13 cellular contexts compared by ENCODE assay signal in genomic region chr21:15520811-15521643, GRCh38.
A peak's percentile ranks its signal among the peaks of the same experiment; 100 is the strongest.
DNase-seq lines count a peak whose midpoint lies in the region; ATAC-seq and TF ChIP-seq lines count a peak whose summit lies in the region.
"Had no signal": no experiment of that assay in that cellular context is flagged by ENCODE, and none has a peak within 500 bp of the region (broad histone marks: within the 10 kb centered on the region; RNA-seq: fewer than 3 reads in every experiment).

No MANE protein-coding gene starts in this region.

- peaks cover 1% of the 10 kb centered on the region for H3K9me3 ChIP-seq in thymus (ENCODE audit: control insufficient read depth)
- H3K9me3 ChIP-seq: esophagus muscularis mucosa had no signal

- H3K27me3 Mint-ChIP-seq in activated naive CD4-positive, alpha-beta T cell treated with anti-CD3 and anti-CD28 coated beads, Interleukin-2, amount 50 U/mL, for 24 hours = no peaks in the 10 kb centered on the region

- no peaks in the 10 kb centered on the region for H3K27me3 ChIP-seq in thymus (ENCODE audit: control insufficient read depth, insufficient read depth)
- H3K27me3 ChIP-seq: BLaER1 treated with 17β-estradiol and CSF1 and Interleukin-3, amounts not matched to agents 10 nM and 100 nM; esophagus muscularis mucosa; tibial nerve had no signal

- H3K9me3 Mint-ChIP-seq in activated naive CD4-positive, alpha-beta T cell treated with anti-CD3 and anti-CD28 coated beads, Interleukin-2, amount 50 U/mL, for 24 hours = no peaks in the 10 kb centered on the region

- no peak for TF ChIP-seq CTCF in RWPE1 (conservative IDR thresholded peaks at IDR 0.05; ENCODE audit: low read depth)

- no peaks in the 10 kb centered on the region for H3K36me3 Mint-ChIP-seq in activated naive CD4-positive, alpha-beta T cell treated with anti-CD3 and anti-CD28 coated beads, Interleukin-2, amount 50 U/mL, for 24 hours

- WGBS in thymus = 96% methylated on average over 4 of the region's 4 CpGs

- peaks cover 3% of the 10 kb centered on the region for H3K4me1 ChIP-seq in thymus (ENCODE audit: control insufficient read depth, insufficient read depth, low read length)
- H3K4me1 ChIP-seq: esophagus muscularis mucosa, tibial nerve had no signal

- no peak for ATAC-seq in GM18867 (IDR thresholded peaks at IDR 0.05; ENCODE audit: unreplicated experiment)

- H3K4me3 Mint-ChIP-seq in activated naive CD4-positive, alpha-beta T cell treated with anti-CD3 and anti-CD28 coated beads, Interleukin-2, amount 50 U/mL, for 24 hours = no peak overlapping the region

- H3K4me1 Mint-ChIP-seq in activated naive CD4-positive, alpha-beta T cell treated with anti-CD3 and anti-CD28 coated beads, Interleukin-2, amount 50 U/mL, for 24 hours = peaks cover 40% of the 10 kb centered on the region

- H3K27ac Mint-ChIP-seq in activated naive CD4-positive, alpha-beta T cell treated with anti-CD3 and anti-CD28 coated beads, Interleukin-2, amount 50 U/mL, for 24 hours = peak overlapping the region; percentile 17

- CTCF ChIA-PET in RWPE1 (lab: Yijun Ruan, JAX) = no interaction called here

- H3K36me3 ChIP-seq in thymus (ENCODE audit: control insufficient read depth, insufficient read depth) = no peaks in the 10 kb centered on the region
- H3K36me3 ChIP-seq: esophagus muscularis mucosa, tibial nerve had no signal

- H3K27ac ChIP-seq in RWPE1 = no peak overlapping the region
- H3K27ac ChIP-seq in thymus (ENCODE audit: low read depth) = peak overlapping the region; percentile 25
- H3K27ac ChIP-seq: BLaER1 treated with 17β-estradiol and CSF1 and Interleukin-3, amounts not matched to agents 10 nM and 100 nM; esophagus muscularis mucosa; tibial nerve had no signal

- POLR2A ChIA-PET in RWPE1 (lab: Yijun Ruan, JAX; ENCODE audit: low non-redundant PET) = no interaction called here

- no peak for DNase-seq in activated naive CD4-positive, alpha-beta T cell (lab: John Stamatoyannopoulos, UW)
- DNase-seq in RWPE1 (ENCODE audit: low spot score) (peak; percentile 4), germinal center (ENCODE audit: low spot score) (peak; percentile 8), NCI-H1436 (lab: John Stamatoyannopoulos, UW) (no peak), NCI-H1105 (lab: John Stamatoyannopoulos, UW) (no peak)
- DNase-seq: NCI-H226; stimulated activated CD4-positive, alpha-beta T cell treated with anti-CD3 and anti-CD28 coated beads, Interleukin-2, amount 100 ng/mL, for 24 hours had no signal

- no peak overlapping the region for H3K4me3 ChIP-seq in thymus (ENCODE audit: low read length)
- H3K4me3 ChIP-seq: esophagus muscularis mucosa, tibial nerve had no signal

Comparison
In these comparisons a context has a peak if more than half of its experiments do, and no peak if none do; other contexts are left out.
1. DNase-seq: peak in RWPE1 (single experiment) and germinal center (single experiment); none in activated naive CD4-positive, alpha-beta T cell (0 of 4), NCI-H1436 (single experiment) and NCI-H1105 (single experiment).